8 cellular contexts compared by ENCODE assay signal in the genomic region with DNA sequence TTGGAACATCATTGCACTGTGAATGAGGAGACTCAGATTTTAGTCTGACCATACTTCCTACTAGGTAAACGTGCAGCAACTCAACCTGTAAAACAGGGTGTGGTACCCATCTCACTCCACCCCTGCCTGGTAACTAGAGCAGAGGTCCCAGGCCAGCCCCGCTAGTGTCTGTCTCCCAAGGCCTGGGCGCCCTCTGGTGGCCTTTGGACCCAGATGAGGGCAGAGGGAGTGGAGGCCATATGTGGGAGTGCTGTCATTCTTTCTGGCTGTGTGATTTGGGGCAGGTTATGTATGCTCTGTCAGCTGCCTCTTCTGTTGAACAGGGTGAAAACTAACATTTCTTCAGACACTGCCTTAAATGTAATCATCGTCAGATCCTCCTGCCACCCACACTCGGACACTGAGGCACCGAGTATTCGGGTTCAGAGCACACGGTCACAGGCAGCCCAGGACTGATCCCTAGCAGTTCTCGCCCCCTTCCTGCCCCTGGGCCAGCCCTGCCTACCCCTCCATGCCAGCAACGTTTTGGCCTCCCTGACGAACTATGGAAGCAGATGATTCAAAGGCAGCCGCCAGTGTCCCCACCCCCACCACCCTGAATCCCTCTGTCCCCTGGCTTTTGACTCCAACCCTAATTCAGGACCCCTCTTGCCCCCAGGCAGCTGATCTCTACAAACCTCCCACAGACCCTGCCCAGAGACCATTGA.
DNase-seq lines count a peak whose midpoint lies in the region; ATAC-seq, FAIRE-seq and TF ChIP-seq lines count a peak whose summit lies in the region.

No MANE protein-coding gene starts in this region.

- no peak overlapping the region for H3K27ac ChIP-seq in lung (ENCODE audit: low read depth in 1 of 2, low read length in 1 of 2)

- H3K4me1 ChIP-seq in lung (ENCODE audit: control insufficient read depth in 2 of 2, insufficient read depth in 2 of 2, low read length in 2 of 2) = peaks cover 0 to 2% of the 10 kb centered on the region in 2 donors

- 56% methylated on average over 12 of the region's 12 CpGs for WGBS in lung, 2 donors

- H3K4me3 ChIP-seq in lung = no peak overlapping the region

- peaks cover 43% of the 10 kb centered on the region for H3K4me1 Mint-ChIP-seq in dendritic cell treated with granulocyte-macrophage colony-stimulating factor and Interleukin-4, amounts not matched to agents 40 ng/mL and 50 ng/mL, for 4 days (ENCODE audit: low read depth)

- no peaks in the 10 kb centered on the region for H3K27me3 ChIP-seq in lung (ENCODE audit: control insufficient read depth, insufficient read depth)

- H3K27me3 Mint-ChIP-seq in dendritic cell treated with granulocyte-macrophage colony-stimulating factor and Interleukin-4, amounts not matched to agents 40 ng/mL and 50 ng/mL, for 4 days = peaks cover 27% of the 10 kb centered on the region

- H3K27ac Mint-ChIP-seq in dendritic cell treated with granulocyte-macrophage colony-stimulating factor and Interleukin-4, amounts not matched to agents 40 ng/mL and 50 ng/mL, for 4 days = peak overlapping the region; percentile 54

- H3K36me3 ChIP-seq in lung (ENCODE audit: control insufficient read depth in 2 of 2, insufficient read depth in 2 of 2, low read length in 2 of 2) = no peaks in the 10 kb centered on the region

- TF ChIP-seq CTCF in lung (IDR thresholded peaks at IDR 0.05; ENCODE audit: control extremely low read depth, extremely low read depth) = peak; percentile 76

- H3K36me3 Mint-ChIP-seq in dendritic cell treated with granulocyte-macrophage colony-stimulating factor and Interleukin-4, amounts not matched to agents 40 ng/mL and 50 ng/mL, for 4 days (ENCODE audit: low read depth) = no peaks in the 10 kb centered on the region

- no peaks in the 10 kb centered on the region for H3K9me3 Mint-ChIP-seq in dendritic cell treated with granulocyte-macrophage colony-stimulating factor and Interleukin-4, amounts not matched to agents 40 ng/mL and 50 ng/mL, for 4 days

- intact Hi-C loops in dendritic cell treated with granulocyte-macrophage colony-stimulating factor and Interleukin-4, amounts not matched to agents 40 ng/mL and 50 ng/mL, for 4 days (cut with micrococcal nuclease) = loop anchor here (1.0 to 5.0 kb wide), 4 partner anchors 41 to 375 kb away; no protein-coding TSS in a partner anchor

- peak in 11 of 14 donors; percentile 11 to 76 (median 47) for DNase-seq in C1 segment of cervical spinal cord (lab: John Stamatoyannopoulos, UW)
- DNase-seq in GM19239 (ENCODE audit: insufficient read length, low spot score) = peak; percentile 78
- DNase-seq in NCI-H526 treated with DMSO at 0.1 percent for 48 hours (lab: John Stamatoyannopoulos, UW) = peak; percentile 77
- peak; percentile 77 to 83 for DNase-seq in activated CD4-positive, alpha-beta T cell treated with anti-CD3 and anti-CD28 coated beads, Interleukin-2, amount 50 U/mL, for 24 hours (ENCODE audit: low read depth in 1 of 2, low spot score in 1 of 2)
- peak; percentile 87 for DNase-seq in lung (ENCODE audit: low spot score)
- DNase-seq in stimulated activated CD8-positive, alpha-beta memory T cell treated with anti-CD3 and anti-CD28 coated beads, Interleukin-12 subunit alpha, Interleukin-12 subunit beta, amount 100 ng/mL, for 24 hours (ENCODE audit: extremely low read depth) = peak; percentile 66

- peak; percentile 88 for FAIRE-seq in GM19239 (lab: Jason Lieb, UNC)

- H3K9me3 ChIP-seq in lung (ENCODE audit: control insufficient read depth in 2 of 2, insufficient read depth in 1 of 2, low read length in 1 of 2) = no peaks in the 10 kb centered on the region

- H3K4me3 Mint-ChIP-seq in dendritic cell treated with granulocyte-macrophage colony-stimulating factor and Interleukin-4, amounts not matched to agents 40 ng/mL and 50 ng/mL, for 4 days = no peak overlapping the region

- ATAC-seq in HG03378 (IDR thresholded peaks at IDR 0.05; ENCODE audit: unreplicated experiment) (peak; percentile 80), lung (ENCODE audit: insufficient read depth, low FRiP score) (peak; percentile 91)
